29 cellular contexts compared by ENCODE assay signal in genomic region chr13:45278096-45278645, GRCh38.
DNase-seq lines count a peak whose midpoint lies in the region; ATAC-seq, FAIRE-seq and TF ChIP-seq lines count a peak whose summit lies in the region.
"Had no signal": no experiment of that assay in that cellular context is flagged by ENCODE, and none has a peak within 500 bp of the region (broad histone marks: within the 10 kb centered on the region; RNA-seq: fewer than 3 reads in every experiment).

No MANE protein-coding gene starts in this region.

- BruUV-seq in K562 (replicated peaks; lab: Mats Ljungman, UMichigan) = no TSS peak

- no peak for TF ChIP-seq EP300 in K562 (IDR thresholded peaks at IDR 0.05; ENCODE audit: low read length)

- FAIRE-seq in K562 (lab: Jason Lieb, UNC) (no peak), small intestine (lab: Jason Lieb, UNC) (no peak), GM19239 (lab: Jason Lieb, UNC) (no peak)
- FAIRE-seq: A204.1, GM12892, H1 had no signal

- CTCF ChIA-PET in K562 (lab: Yijun Ruan, JAX; ENCODE audit: low intra/inter-chr PET ratio) = no interaction called here

- no peak for ATAC-seq in K562
- ATAC-seq in HG02885 (IDR thresholded peaks at IDR 0.05; ENCODE audit: poor library complexity, unreplicated experiment) = no peak
- ATAC-seq: CD8-positive, alpha-beta T cell; heart right ventricle; left cardiac atrium had no signal

- H3K36me3 ChIP-seq in K562 (ENCODE audit: control insufficient read depth, insufficient read depth, low read length) (0 out of 3 replicates have a peak, but pooled peaks cover 6% of the 10 kb centered on the region), small intestine (ENCODE audit: control insufficient read depth in 2 of 2, insufficient read depth in 2 of 2, low read length in 2 of 2) (no peaks in the 10 kb centered on the region)
- H3K36me3 ChIP-seq: prostate gland, thoracic aorta, vagina had no signal

- H3K4me1 ChIP-seq in K562 (replicated peaks in 1 of 2; ENCODE audit: control insufficient read depth in 2 of 2, insufficient read depth in 2 of 2, low read length in 2 of 2) (no peaks in the 10 kb centered on the region; a peak in 1 of 5 replicates), small intestine (ENCODE audit: control insufficient read depth in 2 of 2, insufficient read depth in 1 of 2, low read depth in 1 of 2, low read length in 1 of 2) (peaks cover 0 to 5% of the 10 kb centered on the region in 2 donors)
- H3K4me1 ChIP-seq: prostate gland had no signal

- no peak overlapping the region for H3K4me2 ChIP-seq in K562 (ENCODE audit: insufficient read depth, low read length)

- no peak for TF ChIP-seq RAD21 in K562 (CRISPR knock-in tag; conservative IDR thresholded peaks at IDR 0.05 in 1 of 2, IDR thresholded peaks at IDR 0.05 in 1 of 2)

- H3K9me3 ChIP-seq in K562 (replicated peaks; ENCODE audit: control insufficient read depth, insufficient read depth, low read depth, low read length) = no peaks in the 10 kb centered on the region
- no peaks in the 10 kb centered on the region for H3K9me3 ChIP-seq in small intestine (ENCODE audit: control insufficient read depth, low read depth)
- H3K9me3 ChIP-seq: neutrophil, prostate gland, thoracic aorta, vagina had no signal

- in situ Hi-C loops in K562 (cut with MboI) = no loop called here

- H3K79me2 ChIP-seq in K562 (ENCODE audit: control insufficient read depth, insufficient read depth, low read length) = no peaks in the 10 kb centered on the region

- DNase-seq in NCI-H2227 treated with DMSO at 0.1 percent for 48 hours (lab: John Stamatoyannopoulos, UW) = peak; percentile 2
- DNase-seq in NCI-H2227 (lab: John Stamatoyannopoulos, UW; ENCODE audit: unreplicated experiment) = no peak
- DNase-seq in K562 (ENCODE audit: extremely low read depth in 1 of 4, low spot score in 3 of 4) = no peak
- peak; percentile 38 for DNase-seq in foreskin melanocyte
- DNase-seq in small intestine = peak; percentile 7
- DNase-seq in GM19239 (ENCODE audit: insufficient read length, low spot score) = no peak
- DNase-seq in SHP77 treated with DMSO at 0.1 percent for 48 hours (lab: John Stamatoyannopoulos, UW) = no peak
- DNase-seq: activated CD4-positive, alpha-beta memory T cell treated with anti-CD3 and anti-CD28 coated beads, Interleukin-2, amount 10 ng/mL, durations not matched to agents 7 days and 5 days; activated CD4-positive, alpha-beta T cell treated with anti-CD3 and anti-CD28 coated beads for 1 hour; CD8-positive, alpha-beta T cell; DMS153; effector CD4-positive, alpha-beta T cell; heart right ventricle; left cardiac atrium; mesendoderm; NCI-H1048; NCI-H187 treated with DMSO at 0.1 percent for 48 hours; NCI-H82; RPMI8226; stimulated activated naive CD4-positive, alpha-beta T cell treated with Interleukin-2 at 50 U/mL for 16 hours had no signal

- 82% methylated on average over 3 of the region's 3 CpGs for WGBS in K562 (ENCODE audit: insufficient coverage, low coverage, missing lambda C conversion rate)
- WGBS in small intestine, 3 donors = 34 to 50% (median 41%) methylated on average over 3 of the region's 3 CpGs

- TF ChIP-seq POLR2A in K562 (conservative IDR thresholded peaks at IDR 0.05) = no peak

- H3K4me3 ChIP-seq in K562 (no peak overlapping the region), small intestine (ENCODE audit: low read depth in 1 of 2, low read length in 2 of 2) (no peak overlapping the region)
- H3K4me3 ChIP-seq: heart right ventricle, prostate gland, thoracic aorta, vagina had no signal

- H3K9me1 ChIP-seq in K562 (ENCODE audit: control insufficient read depth, insufficient read depth, low read length) = no peaks in the 10 kb centered on the region

- POLR2A ChIA-PET in K562 (lab: Yijun Ruan, JAX) = no interaction called here

- no peak overlapping the region for H2AFZ ChIP-seq in K562 (ENCODE audit: low read depth, low read length)

- H3K27ac ChIP-seq in K562 (ENCODE audit: extremely low read depth, low read depth, low read length) (no peak overlapping the region), small intestine (ENCODE audit: low read depth in 1 of 2, low read length in 1 of 2) (no peak overlapping the region)
- H3K27ac ChIP-seq: epithelial cell of prostate, neutrophil, prostate gland, thoracic aorta, vagina had no signal

- H3K27me3 ChIP-seq in K562 (ENCODE audit: control insufficient read depth in 2 of 2, insufficient read depth in 2 of 2, low read length in 2 of 2) = no peaks in the 10 kb centered on the region
- H3K27me3 ChIP-seq in small intestine (ENCODE audit: control insufficient read depth in 2 of 2, insufficient read depth in 2 of 2, low read length in 2 of 2) = no peaks in the 10 kb centered on the region
- H3K27me3 ChIP-seq: heart right ventricle, neutrophil, vagina had no signal

- H4K20me1 ChIP-seq in K562 (replicated peaks; ENCODE audit: control insufficient read depth, insufficient read depth, low read length) = no peaks in the 10 kb centered on the region

- intact Hi-C loops in K562 (cut with micrococcal nuclease) = no loop called here

- no peak overlapping the region for H3K9ac ChIP-seq in K562 (ENCODE audit: insufficient read depth in 1 of 2, low read depth in 2 of 2, low read length in 2 of 2)

- no peak for TF ChIP-seq CTCF in K562 (IDR thresholded peaks at IDR 0.05 in 2 of 3, conservative IDR thresholded peaks at IDR 0.05 in 1 of 3; ENCODE audit: insufficient read depth in 2 of 3, low read depth in 1 of 3, low read length in 3 of 3)

TF ChIP-seq in K562, 482 proteins besides CTCF, POLR2A, EP300 and RAD21:
- TF ChIP-seq POLR2AphosphoS2 (IDR thresholded peaks at IDR 0.05; ENCODE audit: low read length) = no peak
- TF ChIP-seq NFIC (IDR thresholded peaks at IDR 0.05) = peak; percentile 11; the same call in 1 of the 2 replicates
TF ChIP-seq in K562: peak in this region for 1.

Comparison
In these comparisons a context has a peak if more than half of its experiments do, and no peak if none do; other contexts are left out.
1. DNase-seq: peak in NCI-H2227 treated with DMSO at 0.1 percent for 48 hours (single experiment), foreskin melanocyte (single experiment) and small intestine (single experiment); none in NCI-H2227 (single experiment), K562 (0 of 4), GM19239 (single experiment) and SHP77 treated with DMSO at 0.1 percent for 48 hours (single experiment).